Comparison of ENCODE assay signal across 12 cellular contexts in the genomic region with DNA sequence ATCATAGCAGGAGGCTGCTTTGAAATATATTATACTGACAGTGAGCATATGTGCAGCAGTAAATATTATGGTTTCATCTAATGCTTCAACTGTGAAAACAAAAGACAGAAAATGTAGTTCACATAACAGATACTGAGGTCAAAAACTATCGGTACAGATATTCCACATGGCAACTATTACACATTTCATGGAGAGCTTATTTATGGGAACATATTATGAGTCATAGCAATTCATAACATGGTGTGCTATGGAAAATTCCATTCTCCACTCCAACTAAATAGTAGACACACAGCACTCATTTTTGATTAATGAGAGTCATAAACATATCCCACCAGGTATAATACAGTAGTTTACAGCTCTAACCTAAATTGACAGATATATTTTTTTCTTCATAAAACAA.
DNase-seq lines count a peak whose midpoint lies in the region; ATAC-seq, FAIRE-seq and TF ChIP-seq lines count a peak whose summit lies in the region.
"Had no signal": no experiment of that assay in that cellular context is flagged by ENCODE, and none has a peak within 500 bp of the region (broad histone marks: within the 10 kb centered on the region; RNA-seq: fewer than 3 reads in every experiment).

No MANE protein-coding gene starts in this region.

- H3K4me2 ChIP-seq in endothelial cell of umbilical vein (ENCODE audit: insufficient read depth, low read length) = peak overlapping the region; percentile 40

- H3K36me3 ChIP-seq in endothelial cell of umbilical vein (ENCODE audit: control insufficient read depth in 2 of 2, extremely low read depth in 1 of 2, insufficient read depth in 2 of 2, low read length in 2 of 2) (no peaks in the 10 kb centered on the region), mucosa of descending colon (ENCODE audit: low read depth) (no peaks in the 10 kb centered on the region), vagina (no peaks in the 10 kb centered on the region)

- TF ChIP-seq CTCF in endothelial cell of umbilical vein (IDR thresholded peaks at IDR 0.05; ENCODE audit: extremely low read depth in 1 of 2, insufficient read depth in 1 of 2, low read depth in 1 of 2, low read length in 2 of 2) = no peak
- TF ChIP-seq CTCF in mucosa of descending colon (IDR thresholded peaks at IDR 0.05) = no peak
- TF ChIP-seq CTCF in vagina (IDR thresholded peaks at IDR 0.05) = no peak

- peak overlapping the region; percentile 78 for H2AFZ ChIP-seq in endothelial cell of umbilical vein (ENCODE audit: low read depth, low read length)

- TF ChIP-seq POLR2A in endothelial cell of umbilical vein (IDR thresholded peaks at IDR 0.05; ENCODE audit: low read depth, low read length) (no peak), vagina (IDR thresholded peaks at IDR 0.05) (no peak)

- POLR2A ChIA-PET in endothelial cell of umbilical vein (lab: Charles Lee) = no interaction called here

- no peaks in the 10 kb centered on the region for H4K20me1 ChIP-seq in endothelial cell of umbilical vein (replicated peaks; ENCODE audit: control insufficient read depth, extremely low read depth, insufficient read depth, low read length)

- intact Hi-C loops in Right ventricle myocardium superior (cut with DNase I) = no loop called here
- intact Hi-C loops in cardiac septum (cut with DNase I) = loop anchor here (5.0 kb wide), 1 partner anchor 402 kb away; no protein-coding TSS in a partner anchor
- intact Hi-C loops in endothelial cell of umbilical vein (cut with micrococcal nuclease) = no loop called here
- intact Hi-C loops in mucosa of descending colon (cut with DNase I, micrococcal nuclease) = no loop called here
- intact Hi-C loops in vagina (cut with DNase I) = loop anchor here (10.0 kb wide), 1 partner anchor 476 kb away; the partner anchor contains the start of gene KLF6

- H3K27me3 ChIP-seq in endothelial cell of umbilical vein (ENCODE audit: control insufficient read depth in 2 of 2, insufficient read depth in 2 of 2, low read length in 2 of 2) (no peaks in the 10 kb centered on the region), vagina (no peaks in the 10 kb centered on the region)

- no peaks in the 10 kb centered on the region for H3K9me1 ChIP-seq in endothelial cell of umbilical vein (replicated peaks; ENCODE audit: control insufficient read depth, extremely low read depth, insufficient read depth, low read length)

- CTCF ChIA-PET in endothelial cell of umbilical vein (lab: Charles Lee) = interaction anchor here (0.8 to 1.5 kb wide), 4 partner anchors 10 to 370 kb away, joined by 3 to 5 read pairs (median 4); no protein-coding TSS in a partner anchor

- DNase-seq in Right ventricle myocardium superior (no peak), cardiac septum (ENCODE audit: low spot score) (no peak), endothelial cell of umbilical vein (ENCODE audit: low read depth, low spot score) (peak; percentile 96), mucosa of descending colon (no peak), vagina (ENCODE audit: extremely low spot score in 2 of 2) (no peak), hippocampal formation (lab: John Stamatoyannopoulos, UW) (no peak), D341Med (ENCODE audit: low spot score) (no peak)
- no peak for DNase-seq in activated CD8-positive, alpha-beta memory T cell treated with anti-CD3 and anti-CD28 coated beads for 24 hours
- DNase-seq: activated effector memory CD4-positive, alpha-beta T cell treated with Interleukin-2 at 50 U/mL for 16 hours; DMS53 had no signal

- no peak overlapping the region for H3K9ac ChIP-seq in endothelial cell of umbilical vein (replicated peaks; ENCODE audit: extremely low read depth, insufficient read depth, low read length)

- dilution Hi-C loops in endothelial cell of umbilical vein (cut with MboI; ENCODE audit: extremely low pct_ligation_motif_present, low sequenced_read_pairs) = no loop called here

- H3K27ac ChIP-seq in endothelial cell of umbilical vein (ENCODE audit: insufficient read depth, low read depth, low read length) (peak overlapping the region; percentile 44), vagina (peak overlapping the region; percentile 66)

- H3K4me3 ChIP-seq in endothelial cell of umbilical vein (replicated peaks in 1 of 3; ENCODE audit: insufficient read depth in 1 of 3, low read depth in 1 of 3, low read length in 3 of 3) = no peak overlapping the region
- no peak overlapping the region for H3K4me3 ChIP-seq in mucosa of descending colon
- no peak overlapping the region for H3K4me3 ChIP-seq in vagina
- H3K4me3 ChIP-seq: GM12878 had no signal

- peak; percentile 84 for FAIRE-seq in endothelial cell of umbilical vein (lab: Jason Lieb, UNC)
- FAIRE-seq: GM12878, H1 had no signal

- no TSS peak for BruUV-seq in endothelial cell of umbilical vein (replicated peaks; lab: Mats Ljungman, UMichigan)

- H3K4me1 ChIP-seq in endothelial cell of umbilical vein (ENCODE audit: control insufficient read depth, extremely low read depth, insufficient read depth, low read length) (peaks cover 8% of the 10 kb centered on the region), mucosa of descending colon (ENCODE audit: low read depth) (peaks cover 5% of the 10 kb centered on the region), vagina (peaks cover 25% of the 10 kb centered on the region)

- ATAC-seq in Right ventricle myocardium superior (ENCODE audit: poor library complexity) = peak; percentile 78
- peak; percentile 45 for ATAC-seq in mucosa of descending colon
- ATAC-seq: GM12878 had no signal

- H3K9me3 ChIP-seq in endothelial cell of umbilical vein (replicated peaks; ENCODE audit: control insufficient read depth, insufficient read depth, low read length) (no peaks in the 10 kb centered on the region), mucosa of descending colon (no peaks in the 10 kb centered on the region), vagina (no peaks in the 10 kb centered on the region)

- no peaks in the 10 kb centered on the region for H3K79me2 ChIP-seq in endothelial cell of umbilical vein (ENCODE audit: control insufficient read depth, insufficient read depth, low read length)

TF ChIP-seq in endothelial cell of umbilical vein, 7 proteins besides CTCF, POLR2A, EP300 and RAD21:
- no peak for TF ChIP-seq MYC (IDR thresholded peaks at IDR 0.05; ENCODE audit: low read depth, low read length)
- TF ChIP-seq FOS (IDR thresholded peaks at IDR 0.05; ENCODE audit: borderline replicate concordance, insufficient read depth, low read length) = peak; percentile 75
- TF ChIP-seq GATA2 (IDR thresholded peaks at IDR 0.05; ENCODE audit: insufficient read depth, insufficient read length, low read depth, low read length) = no peak
- TF ChIP-seq JUN (IDR thresholded peaks at IDR 0.05; ENCODE audit: borderline replicate concordance, insufficient read depth, insufficient read length, low read depth) = peak; percentile 86
- TF ChIP-seq POLR2AphosphoS5 (IDR thresholded peaks at IDR 0.05; ENCODE audit: insufficient read depth, low read depth, low read length) = no peak
- no peak for TF ChIP-seq EZH2 (IDR thresholded peaks at IDR 0.05; ENCODE audit: borderline replicate concordance, low read depth, low read length, severe bottlenecking)
TF ChIP-seq in endothelial cell of umbilical vein: peak in this region for 2.

Comparison
In these comparisons a context has a peak if more than half of its experiments do, and no peak if none do; other contexts are left out.
1. intact Hi-C loops: an anchor here in cardiac septum (5.0 kb wide) and vagina (10.0 kb wide); none called in Right ventricle myocardium superior, endothelial cell of umbilical vein and mucosa of descending colon.